In genomic region chr2:237128026-237128703, GRCh38 we compare ENCODE assay signal across 8 cellular contexts. TPM values are rescaled to one million over a fixed set of nuclear protein-coding genes. Genes with fewer than 3 reads are reported as not detected.
DNase-seq lines count a peak whose midpoint lies in the region; ATAC-seq and TF ChIP-seq lines count a peak whose summit lies in the region.

No MANE protein-coding gene starts in this region.

- peak; percentile 24 for DNase-seq in activated naive CD4-positive, alpha-beta T cell treated with Interleukin-2 at 50 U/mL for 16 hours
- DNase-seq in activated naive CD4-positive, alpha-beta T cell (lab: John Stamatoyannopoulos, UW) = no peak
- peak; percentile 50 for DNase-seq in activated naive CD4-positive, alpha-beta T cell treated with anti-CD3 and anti-CD28 coated beads, Interleukin-2, amount 50 U/mL, for 16 hours
- DNase-seq in left ventricle myocardium inferior = peak; percentile 86
- peak; percentile 36 for DNase-seq in stimulated activated CD4-positive, alpha-beta T cell treated with anti-CD3 and anti-CD28 coated beads, Interleukin-12 subunit alpha, Interleukin-12 subunit beta, amount 100 ng/mL, for 4 hours
- DNase-seq in effector memory CD4-positive, alpha-beta T cell = no peak
- DNase-seq in NCI-H1105 (lab: John Stamatoyannopoulos, UW) = no peak

- H3K27ac ChIP-seq in left ventricle myocardium inferior (replicated peaks) = peak overlapping the region; percentile 47
- no peak overlapping the region for H3K27ac ChIP-seq in effector memory CD4-positive, alpha-beta T cell (ENCODE audit: insufficient read depth, low read length, poor library complexity, severe bottlenecking)

- no peak for TF ChIP-seq CTCF in left ventricle myocardium inferior (IDR thresholded peaks at IDR 0.05; ENCODE audit: borderline replicate concordance)

- H3K4me1 ChIP-seq in left ventricle myocardium inferior = peaks cover 10% of the 10 kb centered on the region
- no peaks in the 10 kb centered on the region for H3K4me1 ChIP-seq in effector memory CD4-positive, alpha-beta T cell (ENCODE audit: control insufficient read depth, insufficient read depth, low read length, poor library complexity, severe bottlenecking)

- no peaks in the 10 kb centered on the region for H3K27me3 ChIP-seq in left ventricle myocardium inferior (ENCODE audit: low read depth)
- H3K27me3 ChIP-seq in effector memory CD4-positive, alpha-beta T cell (replicated peaks; ENCODE audit: control insufficient read depth, insufficient read depth, low read length, poor library complexity, severe bottlenecking) = no peaks in the 10 kb centered on the region

- H3K36me3 ChIP-seq in left ventricle myocardium inferior = no peaks in the 10 kb centered on the region
- no peaks in the 10 kb centered on the region for H3K36me3 ChIP-seq in effector memory CD4-positive, alpha-beta T cell (ENCODE audit: control insufficient read depth, insufficient read depth, low read length)

- H3K4me3 ChIP-seq in left ventricle myocardium inferior = no peak overlapping the region
- H3K4me3 ChIP-seq in effector memory CD4-positive, alpha-beta T cell (ENCODE audit: insufficient read depth, low read depth, low read length, poor library complexity, severe bottlenecking) = no peak overlapping the region

- intact Hi-C loops in left ventricle myocardium inferior (cut with micrococcal nuclease) = no loop called here

- ATAC-seq in HG03175 (IDR thresholded peaks at IDR 0.05; ENCODE audit: unreplicated experiment) = no peak

- H3K9me3 ChIP-seq in left ventricle myocardium inferior (replicated peaks) = no peaks in the 10 kb centered on the region
- H3K9me3 ChIP-seq in effector memory CD4-positive, alpha-beta T cell (ENCODE audit: control insufficient read depth, low read length) = no peaks in the 10 kb centered on the region

RNA-seq across cellular contexts. Expression of gene COPS8, which starts 42.5 kb away (rescaled TPM):
- total RNA-seq in left ventricle myocardium inferior = 97.0 TPM

Comparison
In these comparisons a context has a peak if more than half of its experiments do, and no peak if none do; other contexts are left out.
1. DNase-seq: peak in activated naive CD4-positive, alpha-beta T cell treated with Interleukin-2 at 50 U/mL for 16 hours (single experiment), activated naive CD4-positive, alpha-beta T cell treated with anti-CD3 and anti-CD28 coated beads, Interleukin-2, amount 50 U/mL, for 16 hours (single experiment), left ventricle myocardium inferior (single experiment) and stimulated activated CD4-positive, alpha-beta T cell treated with anti-CD3 and anti-CD28 coated beads, Interleukin-12 subunit alpha, Interleukin-12 subunit beta, amount 100 ng/mL, for 4 hours (single experiment); none in activated naive CD4-positive, alpha-beta T cell (0 of 4), effector memory CD4-positive, alpha-beta T cell (0 of 3) and NCI-H1105 (single experiment).